In genomic region chr7:107579881-107580715, GRCh38 we compare ENCODE assay signal across 8 cellular contexts. TPM values are rescaled to one million over a fixed set of nuclear protein-coding genes. Genes with fewer than 3 reads are reported as not detected.
DNase-seq lines count a peak whose midpoint lies in the region; ATAC-seq and TF ChIP-seq lines count a peak whose summit lies in the region.

BCAP29 (plus strand) TSS chr7:107580246; CDS start chr7:107580773, 527 bp downstream.

- H3K27me3 Mint-ChIP-seq in activated T-helper 17 cell treated with anti-CD3 and anti-CD28 coated beads, Interleukin-2, amount 50 U/mL, for 72 hours = no peaks in the 10 kb centered on the region
- no peaks in the 10 kb centered on the region for H3K27me3 Mint-ChIP-seq in naive thymus-derived CD8-positive, alpha-beta T cell

- DNase-seq in DMS53 treated with DMSO at 0.1 percent for 48 hours (lab: John Stamatoyannopoulos, UW; ENCODE audit: unreplicated experiment) (peak; percentile 81), RKO (ENCODE audit: low spot score) (peak; percentile 86), fibroblast of mammary gland (ENCODE audit: low read depth) (peak; percentile 66)
- peak; percentile 41 to 73 (median 68) for DNase-seq in naive thymus-derived CD8-positive, alpha-beta T cell
- peak; percentile 68 for DNase-seq in stimulated activated naive CD4-positive, alpha-beta T cell treated with Interleukin-2 at 50 U/mL for 16 hours (lab: John Stamatoyannopoulos, UW)

- H3K9ac ChIP-seq in HUES64 (ENCODE audit: low read depth, low read length) = peak within 1 kb of the TSS; percentile 86

- H3K4me3 ChIP-seq in HUES64 (ENCODE audit: low read length) (peak within 1 kb of the TSS; percentile 84), fibroblast of mammary gland (ENCODE audit: control insufficient read depth, low read depth, low read length) (peak within 1 kb of the TSS; percentile 72)

- peak; percentile 88 for ATAC-seq in GM21423 (IDR thresholded peaks at IDR 0.05; ENCODE audit: unreplicated experiment)
- peak; percentile 98 for ATAC-seq in activated T-helper 17 cell treated with anti-CD3 and anti-CD28 coated beads, Interleukin-2, amount 50 U/mL, for 72 hours (replicated peaks)
- peak; percentile 94 to 96 for ATAC-seq in naive thymus-derived CD8-positive, alpha-beta T cell

- POLR2A ChIA-PET in naive thymus-derived CD8-positive, alpha-beta T cell (lab: Charles Lee) = interaction anchor here (0.7 to 1.5 kb wide), 4 partner anchors 9 to 163 kb away, joined by 3 to 8 read pairs (median 4); partner anchors contain the start of genes CBLL1, COG5 and DUS4L

- H3K36me3 Mint-ChIP-seq in activated T-helper 17 cell treated with anti-CD3 and anti-CD28 coated beads, Interleukin-2, amount 50 U/mL, for 72 hours (ENCODE audit: low read depth) = peaks cover 17% of the 10 kb centered on the region
- peaks cover 0 to 15% (median 6%) of the 10 kb centered on the region in 3 donors for H3K36me3 Mint-ChIP-seq in naive thymus-derived CD8-positive, alpha-beta T cell

- peak within 1 kb of the TSS; percentile 84 for H3K27ac Mint-ChIP-seq in activated T-helper 17 cell treated with anti-CD3 and anti-CD28 coated beads, Interleukin-2, amount 50 U/mL, for 72 hours
- H3K27ac Mint-ChIP-seq in naive thymus-derived CD8-positive, alpha-beta T cell = peak within 1 kb of the TSS; percentile 76 to 96 (median 90)

- H3K4me1 ChIP-seq in HUES64 (ENCODE audit: insufficient read depth, low read length) = no peaks in the 10 kb centered on the region

- peaks cover 29% of the 10 kb centered on the region for H3K36me3 ChIP-seq in HUES64 (ENCODE audit: insufficient read depth, low read length)

- TF ChIP-seq CTCF in fibroblast of mammary gland (conservative IDR thresholded peaks at IDR 0.05; ENCODE audit: control insufficient read depth, insufficient read depth, low read depth, low read length) = peak; percentile 4

- H3K27me3 ChIP-seq in HUES64 (ENCODE audit: insufficient read depth, low read length) = no peaks in the 10 kb centered on the region

- H3K4me1 Mint-ChIP-seq in activated T-helper 17 cell treated with anti-CD3 and anti-CD28 coated beads, Interleukin-2, amount 50 U/mL, for 72 hours = peaks cover 9% of the 10 kb centered on the region
- H3K4me1 Mint-ChIP-seq in naive thymus-derived CD8-positive, alpha-beta T cell = peaks cover 3 to 31% (median 18%) of the 10 kb centered on the region in 4 donors

- peak within 1 kb of the TSS; percentile 85 for H3K4me3 Mint-ChIP-seq in activated T-helper 17 cell treated with anti-CD3 and anti-CD28 coated beads, Interleukin-2, amount 50 U/mL, for 72 hours
- peak within 1 kb of the TSS; percentile 76 to 94 (median 90) for H3K4me3 Mint-ChIP-seq in naive thymus-derived CD8-positive, alpha-beta T cell

- peak within 1 kb of the TSS; percentile 79 for H3K27ac ChIP-seq in HUES64 (ENCODE audit: low read depth, low read length)

- under 1% methylated on average over 89 of the region's 89 CpGs for WGBS in HUES64

- no peaks in the 10 kb centered on the region for H3K9me3 Mint-ChIP-seq in activated T-helper 17 cell treated with anti-CD3 and anti-CD28 coated beads, Interleukin-2, amount 50 U/mL, for 72 hours
- H3K9me3 Mint-ChIP-seq in naive thymus-derived CD8-positive, alpha-beta T cell = no peaks in the 10 kb centered on the region

- no peaks in the 10 kb centered on the region for H3K9me3 ChIP-seq in HUES64 (ENCODE audit: insufficient read depth, low read depth, low read length)

RNA-seq across cellular contexts. Expression of gene BCAP29, which starts in this region (rescaled TPM):
- 17.3 TPM for polyA plus RNA-seq in HUES64 (2013, experiment 1 of 2)
- polyA plus RNA-seq in HUES64 (2013, experiment 2 of 2) = 23.1 TPM
- total RNA-seq in activated T-helper 17 cell treated with anti-CD3 and anti-CD28 coated beads, Interleukin-2, amount 50 U/mL, for 72 hours = 10 to 100 TPM; 33.3 to 51.6 TPM
- total RNA-seq in naive thymus-derived CD8-positive, alpha-beta T cell = 10 to 100 TPM; 15.6 to 17.6 TPM
- polyA plus RNA-seq in naive thymus-derived CD8-positive, alpha-beta T cell = 10 to 100 TPM; 26.1 to 49.3 (median 28.1) TPM

Comparison
In these comparisons a context has a peak if more than half of its experiments do, and no peak if none do; other contexts are left out.
1. Peak in every context shown above with its lines: DNase-seq, ATAC-seq, H3K4me3 ChIP-seq and H3K27ac ChIP-seq.